8 cellular contexts compared by ENCODE assay signal in genomic region chr2:20516646-20517341, GRCh38.
DNase-seq lines count a peak whose midpoint lies in the region; ATAC-seq and TF ChIP-seq lines count a peak whose summit lies in the region.

No MANE protein-coding gene starts in this region.

- H3K36me3 ChIP-seq in GM23248 (ENCODE audit: low read depth) (no peaks in the 10 kb centered on the region), RWPE2 (ENCODE audit: low read depth) (no peaks in the 10 kb centered on the region), lower lobe of right lung (no peaks in the 10 kb centered on the region)

- peaks cover 19% of the 10 kb centered on the region for H3K4me1 ChIP-seq in GM23248 (ENCODE audit: insufficient read depth)
- peaks cover 14% of the 10 kb centered on the region for H3K4me1 ChIP-seq in RWPE2 (ENCODE audit: insufficient read depth, poor library complexity, severe bottlenecking)
- H3K4me1 ChIP-seq in lower lobe of right lung, result peaks cover 8% of the 10 kb centered on the region

- ATAC-seq in RWPE2 (ENCODE audit: low read depth) (no peak), lower lobe of right lung (peak; percentile 68 to 73)

- H2AFZ ChIP-seq in GM23248, result no peak overlapping the region

- TF ChIP-seq CTCF in GM13977 (IDR thresholded peaks at IDR 0.05; ENCODE audit: extremely low read depth, insufficient read depth, missing control alignments) (no peak), RWPE2 (IDR thresholded peaks at IDR 0.05; ENCODE audit: poor library complexity, severe bottlenecking) (no peak), lower lobe of right lung (IDR thresholded peaks at IDR 0.05) (no peak)

- H3K4me2 ChIP-seq in GM23248 (ENCODE audit: unreplicated experiment), result no peak overlapping the region

- no peak overlapping the region for H3K27ac ChIP-seq in GM23248
- no peak overlapping the region for H3K27ac ChIP-seq in RWPE2 (ENCODE audit: poor library complexity, severe bottlenecking)
- H3K27ac ChIP-seq in lower lobe of right lung, result peak overlapping the region; percentile 43

- peak; percentile 69 for DNase-seq in GM13977 (ENCODE audit: low spot score)
- peak; percentile 23 for DNase-seq in GM23248
- peak; percentile 15 for DNase-seq in RWPE2 (ENCODE audit: low spot score)
- no peak for DNase-seq in lower lobe of right lung
- no peak for DNase-seq in KG1 (lab: John Stamatoyannopoulos, UW)
- no peak for DNase-seq in NCI-H1105 (lab: John Stamatoyannopoulos, UW)
- no peak for DNase-seq in stimulated activated CD4-positive, alpha-beta T cell treated with anti-CD3 and anti-CD28 coated beads, Interleukin-4, amount 100 ng/mL, for 1 hour
- no peak for DNase-seq in effector CD4-positive, alpha-beta T cell

- no peaks in the 10 kb centered on the region for H3K79me2 ChIP-seq in GM23248 (ENCODE audit: insufficient read depth)

- H3K4me3 ChIP-seq in GM23248 (no peak overlapping the region), RWPE2 (ENCODE audit: severe bottlenecking) (no peak overlapping the region), lower lobe of right lung (no peak overlapping the region)

- WGBS in GM23248 (ENCODE audit: low coverage in 1 of 2, low lambda C conversion rate in 2 of 2, missing lambda C conversion rate in 2 of 2), 2 experiments, result 63 to 64% methylated on average over 10 of the region's 10 CpGs

- intact Hi-C loops in lower lobe of right lung (cut with DNase I), result no loop called here

- in situ Hi-C loops in GM13977 (cut with MboI; ENCODE audit: low pct_unique_long_range_greater_than_20kb, low sequenced_read_pairs, unreplicated experiment) (no loop called here), GM23248 (cut with MboI) (no loop called here)

- H4K20me1 ChIP-seq in GM23248 (ENCODE audit: insufficient read depth), result no peaks in the 10 kb centered on the region

- no peak overlapping the region for H3K9ac ChIP-seq in GM23248

- H3K27me3 ChIP-seq in GM23248 (replicated peaks; ENCODE audit: insufficient read depth), result no peaks in the 10 kb centered on the region
- H3K27me3 ChIP-seq in RWPE2 (ENCODE audit: insufficient read depth, poor library complexity, severe bottlenecking), result no peaks in the 10 kb centered on the region
- no peaks in the 10 kb centered on the region for H3K27me3 ChIP-seq in lower lobe of right lung (ENCODE audit: low read depth)

- no peaks in the 10 kb centered on the region for H3K9me2 ChIP-seq in GM23248 (ENCODE audit: insufficient read depth)

- no peaks in the 10 kb centered on the region for H3K9me3 ChIP-seq in GM23248 (ENCODE audit: low read depth)
- no peaks in the 10 kb centered on the region for H3K9me3 ChIP-seq in RWPE2 (ENCODE audit: severe bottlenecking)
- no peaks in the 10 kb centered on the region for H3K9me3 ChIP-seq in lower lobe of right lung

- peaks cover 8% of the 10 kb centered on the region; the same call in 1 of the 2 replicates for H3F3A ChIP-seq in GM23248 (ENCODE audit: insufficient read depth)

Comparison
In these comparisons a context has a peak if more than half of its experiments do, and no peak if none do; other contexts are left out.
1. DNase-seq: peak in GM13977 (single experiment), GM23248 (single experiment) and RWPE2 (single experiment); none in lower lobe of right lung (single experiment), KG1 (single experiment), NCI-H1105 (single experiment), stimulated activated CD4-positive, alpha-beta T cell treated with anti-CD3 and anti-CD28 coated beads, Interleukin-4, amount 100 ng/mL, for 1 hour (single experiment) and effector CD4-positive, alpha-beta T cell (single experiment).